ENCODE assay signal across 1 cellular context in the genomic region with DNA sequence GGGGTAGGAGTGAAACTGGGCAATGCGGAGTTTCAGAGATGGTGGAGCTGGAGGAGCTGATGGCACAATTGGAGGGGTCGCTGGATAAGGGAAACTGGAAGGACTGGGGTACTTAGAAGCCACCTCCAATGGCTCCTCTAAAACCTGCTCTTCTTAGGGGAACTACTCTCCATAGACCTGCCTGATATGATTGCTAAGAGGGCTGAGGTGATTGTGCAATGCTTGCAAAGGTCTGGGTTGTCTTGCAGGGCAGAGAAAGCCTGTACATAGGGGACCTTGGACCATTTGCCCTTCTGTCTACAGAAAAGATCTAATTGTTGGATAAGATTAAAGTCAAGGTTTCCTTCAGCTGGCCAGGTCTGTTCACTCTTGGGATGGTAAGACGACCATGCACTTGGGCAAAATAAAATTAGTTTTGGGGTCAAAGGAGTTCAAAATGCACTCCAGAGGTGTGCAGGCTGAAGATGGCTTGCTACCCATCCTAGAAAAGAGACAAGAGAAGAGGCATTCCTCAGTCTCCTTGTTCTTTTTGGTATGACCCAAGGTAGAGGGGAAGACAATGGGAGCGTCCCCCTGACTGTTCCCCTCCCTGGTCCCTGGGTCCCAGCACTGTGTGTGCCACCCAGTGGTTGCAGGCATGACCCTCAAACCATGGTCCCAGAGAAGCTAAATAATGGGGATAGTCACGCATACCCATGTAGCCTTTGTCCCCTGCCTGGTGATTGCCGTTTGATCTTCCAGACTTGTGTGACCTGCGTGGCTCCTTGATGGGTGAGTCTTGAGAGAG.
A peak's percentile ranks its signal among the peaks of the same experiment; 100 is the strongest.
TF ChIP-seq lines count a peak whose summit lies in the region.

No MANE protein-coding gene starts in this region.

TF ChIP-seq in IMR-90, 13 proteins besides CTCF, POLR2A, EP300 and RAD21:
- TF ChIP-seq SMC3 (IDR thresholded peaks at IDR 0.05; ENCODE audit: low read depth, low read length): no peak
- no peak for TF ChIP-seq RCOR1 (IDR thresholded peaks at IDR 0.05; ENCODE audit: insufficient replicate concordance, low read length)
- peak; percentile 74 for TF ChIP-seq CEBPB (IDR thresholded peaks at IDR 0.05; ENCODE audit: low read depth, low read length)
- no peak for TF ChIP-seq BHLHE40 (IDR thresholded peaks at IDR 0.05; ENCODE audit: low read depth, low read length)
- TF ChIP-seq NFE2L2 (IDR thresholded peaks at IDR 0.05; ENCODE audit: low read depth, low read length): no peak
- TF ChIP-seq FOS (IDR thresholded peaks at IDR 0.05; ENCODE audit: low read depth, low read length): no peak
